Comparison of ENCODE assay signal across 9 cellular contexts in the genomic region with DNA sequence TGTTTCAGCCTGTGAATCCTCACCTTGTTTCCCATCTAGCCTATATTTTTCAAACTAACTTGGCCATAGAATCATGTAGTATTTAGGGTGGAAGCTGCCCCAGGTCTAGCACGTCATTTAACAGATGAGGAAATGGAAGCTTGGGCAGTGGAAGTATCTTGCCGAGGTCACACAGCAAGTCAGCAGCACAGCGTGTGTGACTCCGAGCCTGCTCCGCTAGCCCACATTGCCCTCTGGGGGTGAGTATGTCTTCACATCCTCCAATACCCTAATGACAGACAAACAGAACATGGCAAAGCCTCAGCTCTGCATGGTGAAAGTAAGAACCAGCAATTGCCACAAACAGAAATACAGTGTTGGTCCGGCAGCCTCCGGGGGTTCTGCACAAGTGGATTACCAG. TPM values are rescaled to one million over a fixed set of nuclear protein-coding genes. Genes with fewer than 3 reads are reported as not detected.
A peak's percentile ranks its signal among the peaks of the same experiment; 100 is the strongest.
DNase-seq lines count a peak whose midpoint lies in the region; ATAC-seq and TF ChIP-seq lines count a peak whose summit lies in the region.
"Had no signal": no experiment of that assay in that cellular context is flagged by ENCODE, and none has a peak within 500 bp of the region (broad histone marks: within the 10 kb centered on the region; RNA-seq: fewer than 3 reads in every experiment).

No MANE protein-coding gene starts in this region.

- H3K4me3 ChIP-seq in upper lobe of right lung (no peak overlapping the region), A673 (ENCODE audit: low read depth, low read length, poor library complexity, severe bottlenecking) (no peak overlapping the region)
- H3K4me3 ChIP-seq: gastrocnemius medialis had no signal

- peaks cover 40% of the 10 kb centered on the region for H3K36me3 Mint-ChIP-seq in dendritic cell treated with granulocyte-macrophage colony-stimulating factor and Interleukin-4, amounts not matched to agents 40 ng/mL and 50 ng/mL, for 4 days (ENCODE audit: low read depth)
- no peaks in the 10 kb centered on the region for H3K36me3 Mint-ChIP-seq in naive thymus-derived CD8-positive, alpha-beta T cell

- CTCF ChIA-PET in A673 (lab: Charles Lee): no interaction called here

- H3K4me1 Mint-ChIP-seq in dendritic cell treated with granulocyte-macrophage colony-stimulating factor and Interleukin-4, amounts not matched to agents 40 ng/mL and 50 ng/mL, for 4 days (ENCODE audit: low read depth): peaks cover 69% of the 10 kb centered on the region
- peaks cover 9 to 48% (median 23%) of the 10 kb centered on the region in 4 donors for H3K4me1 Mint-ChIP-seq in naive thymus-derived CD8-positive, alpha-beta T cell

- H3K27ac Mint-ChIP-seq in dendritic cell treated with granulocyte-macrophage colony-stimulating factor and Interleukin-4, amounts not matched to agents 40 ng/mL and 50 ng/mL, for 4 days: peak overlapping the region; percentile 85
- H3K27ac Mint-ChIP-seq in naive thymus-derived CD8-positive, alpha-beta T cell: peak overlapping the region in 4 of 10 donors; percentile 25 to 90 (median 60)

- H3K27me3 ChIP-seq in upper lobe of right lung (no peaks in the 10 kb centered on the region), A673 (replicated peaks; ENCODE audit: insufficient read depth, low read depth, low read length, poor library complexity) (peaks cover 19% of the 10 kb centered on the region)

- H3K27ac ChIP-seq in upper lobe of right lung (no peak overlapping the region), A673 (ENCODE audit: low read depth, low read length, poor library complexity, severe bottlenecking) (no peak overlapping the region)
- H3K27ac ChIP-seq: gastrocnemius medialis had no signal

- BruUV-seq in A673 (replicated peaks; lab: Mats Ljungman, UMichigan): no TSS peak

- no peaks in the 10 kb centered on the region for H3K9me3 Mint-ChIP-seq in dendritic cell treated with granulocyte-macrophage colony-stimulating factor and Interleukin-4, amounts not matched to agents 40 ng/mL and 50 ng/mL, for 4 days
- H3K9me3 Mint-ChIP-seq in naive thymus-derived CD8-positive, alpha-beta T cell: no peaks in the 10 kb centered on the region

- peak; percentile 44 for TF ChIP-seq CTCF in upper lobe of right lung (IDR thresholded peaks at IDR 0.05)
- no peak for TF ChIP-seq CTCF in A673 (conservative IDR thresholded peaks at IDR 0.05; ENCODE audit: low read depth, low read length)

- peak overlapping the region; percentile 32 for H3K4me3 Mint-ChIP-seq in dendritic cell treated with granulocyte-macrophage colony-stimulating factor and Interleukin-4, amounts not matched to agents 40 ng/mL and 50 ng/mL, for 4 days
- H3K4me3 Mint-ChIP-seq in naive thymus-derived CD8-positive, alpha-beta T cell: peak overlapping the region in 4 of 10 donors; percentile 11 to 52 (median 28)

- peak; percentile 75 for DNase-seq in GF-D8 (lab: John Stamatoyannopoulos, UW)
- peak; percentile 82 for DNase-seq in UCSD-AML1 (lab: John Stamatoyannopoulos, UW; ENCODE audit: unreplicated experiment)
- peak in 5 of 10 donors; percentile 23 to 45 (median 43) for DNase-seq in naive thymus-derived CD8-positive, alpha-beta T cell
- peak; percentile 78 for DNase-seq in upper lobe of right lung
- DNase-seq in A673 (ENCODE audit: low spot score): no peak

- H3K9me3 ChIP-seq in upper lobe of right lung (no peaks in the 10 kb centered on the region), A673 (ENCODE audit: low read depth, low read length, poor library complexity, severe bottlenecking) (no peaks in the 10 kb centered on the region)
- H3K9me3 ChIP-seq: gastrocnemius medialis had no signal

- POLR2A ChIA-PET in naive thymus-derived CD8-positive, alpha-beta T cell (lab: Charles Lee): no interaction called here
- POLR2A ChIA-PET in A673 (lab: Charles Lee; ENCODE audit: low non-redundant PET): no interaction called here

- intact Hi-C loops in dendritic cell treated with granulocyte-macrophage colony-stimulating factor and Interleukin-4, amounts not matched to agents 40 ng/mL and 50 ng/mL, for 4 days (cut with micrococcal nuclease): loop anchor here (2.0 kb wide), 2 partner anchors 92 to 160 kb away; a partner anchor contains a TSS
- intact Hi-C loops in upper lobe of right lung (cut with DNase I): no loop called here
- intact Hi-C loops in A673 (cut with micrococcal nuclease; ENCODE audit: unreplicated experiment): no loop called here

- no peaks in the 10 kb centered on the region for H3K27me3 Mint-ChIP-seq in dendritic cell treated with granulocyte-macrophage colony-stimulating factor and Interleukin-4, amounts not matched to agents 40 ng/mL and 50 ng/mL, for 4 days
- H3K27me3 Mint-ChIP-seq in naive thymus-derived CD8-positive, alpha-beta T cell: peaks cover 0 to 3% (median 0%) of the 10 kb centered on the region in 5 donors

- H3K36me3 ChIP-seq in upper lobe of right lung (no peaks in the 10 kb centered on the region), A673 (ENCODE audit: insufficient read depth, low read length, poor library complexity, severe bottlenecking) (no peaks in the 10 kb centered on the region)
- H3K36me3 ChIP-seq: gastrocnemius medialis had no signal

- ATAC-seq in HG03520 (IDR thresholded peaks at IDR 0.05; ENCODE audit: unreplicated experiment) (peak; percentile 63), upper lobe of right lung (peak; percentile 96), HG02588 (IDR thresholded peaks at IDR 0.05; ENCODE audit: unreplicated experiment) (no peak)
- peak; percentile 39 to 63 for ATAC-seq in naive thymus-derived CD8-positive, alpha-beta T cell

- H3K4me1 ChIP-seq in upper lobe of right lung: peaks cover 31% of the 10 kb centered on the region
- no peaks in the 10 kb centered on the region for H3K4me1 ChIP-seq in A673 (ENCODE audit: insufficient read depth, low read length, poor library complexity, severe bottlenecking)
- H3K4me1 ChIP-seq: gastrocnemius medialis had no signal

RNA-seq across cellular contexts. Expression of a gene that starts 2.2 kb away (rescaled TPM):
- under 1 TPM; 0.23 to 0.47 TPM for total RNA-seq in naive thymus-derived CD8-positive, alpha-beta T cell
- 1 to 10 TPM in 1 of 3 donors, under 1 TPM in 1, not detected in 1; 0.27 to 4.5 TPM for polyA plus RNA-seq in naive thymus-derived CD8-positive, alpha-beta T cell
- total RNA-seq in upper lobe of right lung (8.7 TPM), A673 (2021) (not detected in 2 replicates)

RNA-seq across cellular contexts. Expression of a gene that starts 14.7 kb away (rescaled TPM):
- under 1 TPM in 1 of 2 experiments, not detected in 1; 0.16 TPM for total RNA-seq in naive thymus-derived CD8-positive, alpha-beta T cell
- polyA plus RNA-seq in naive thymus-derived CD8-positive, alpha-beta T cell: under 1 TPM in 2 of 3 donors, not detected in 1; 0.42 to 0.56 TPM
- 17.8 TPM for total RNA-seq in upper lobe of right lung
- total RNA-seq in A673 (2021): not detected in 2 replicates

RNA-seq across cellular contexts. Expression of a gene that starts 38.5 kb away (rescaled TPM):
- total RNA-seq in naive thymus-derived CD8-positive, alpha-beta T cell: 1 to 10 TPM; 1.5 to 2.8 TPM
- polyA plus RNA-seq in naive thymus-derived CD8-positive, alpha-beta T cell: 1 to 10 TPM in 2 of 3 donors, not detected in 1; 1.1 to 1.2 TPM
- total RNA-seq in upper lobe of right lung: 28.5 TPM
- not detected in 2 replicates for total RNA-seq in A673 (2021)

Comparison
In these comparisons a context has a peak if more than half of its experiments do, and no peak if none do; other contexts are left out.
1. RNA of a gene that starts 14.7 kb away (total RNA-seq): 17.8 TPM in upper lobe of right lung (single experiment); 0.16 TPM in naive thymus-derived CD8-positive, alpha-beta T cell and not detected in A673; every median in the first group is over 10 times any median in the second.